25 cellular contexts compared by ENCODE assay signal in genomic region chr10:101655581-101655980, GRCh38. TPM values are rescaled to one million over a fixed set of nuclear protein-coding genes. Genes with fewer than 3 reads are reported as not detected.
A peak's percentile ranks its signal among the peaks of the same experiment; 100 is the strongest.
DNase-seq lines count a peak whose midpoint lies in the region; ATAC-seq and TF ChIP-seq lines count a peak whose summit lies in the region.
"Had no signal": no experiment of that assay in that cellular context is flagged by ENCODE, and none has a peak within 500 bp of the region (broad histone marks: within the 10 kb centered on the region; RNA-seq: fewer than 3 reads in every experiment).

No MANE protein-coding gene starts in this region.

- H3K9me3 ChIP-seq in aorta (ENCODE audit: control insufficient read depth, low read length), result no peaks in the 10 kb centered on the region
- H3K9me3 ChIP-seq: body of pancreas, lower lobe of right lung, spleen, thoracic aorta had no signal

- H3K27ac ChIP-seq in aorta (ENCODE audit: low read depth in 1 of 2, low read length in 2 of 2), result no peak overlapping the region
- H3K27ac ChIP-seq: body of pancreas, lower lobe of right lung, spleen, thoracic aorta, WERI-Rb-1 had no signal

- no peaks in the 10 kb centered on the region for H3K27me3 ChIP-seq in aorta (ENCODE audit: control insufficient read depth in 1 of 2, insufficient read depth in 2 of 2, low read length in 1 of 2)
- H3K27me3 ChIP-seq: body of pancreas, spleen had no signal

- no peaks in the 10 kb centered on the region for H3K9me3 Mint-ChIP-seq in natural killer cell
- no peaks in the 10 kb centered on the region for H3K9me3 Mint-ChIP-seq in natural killer cell treated with Interleukin-12 subunit alpha and Interleukin-12 subunit beta and Interleukin-15 and Interleukin-18, amount 100 ng/mL, for 72 hours
- no peaks in the 10 kb centered on the region for H3K9me3 Mint-ChIP-seq in memory B cell
- H3K9me3 Mint-ChIP-seq: activated CD4-positive, alpha-beta T cell treated with anti-CD3 and anti-CD28 coated beads, Interleukin-2, amount 10 ng/mL, durations not matched to agents 7 days and 5 days; activated naive CD4-positive, alpha-beta T cell treated with anti-CD3 and anti-CD28 coated beads, Interleukin-2, amount 50 U/mL, for 72 hours; CD14-positive monocyte; stimulated activated naive B cell treated with anti-CD40 and anti-IgM and Interleukin-4, amounts not matched to agents 10 μg/mL and 1 μg/mL and 100 μg/mL, for 72 hours; T-helper 2 cell treated with Interferon-gamma antibody and Interleukin-4, amounts not matched to agents 5 μg/mL and 100 μg/mL, for 36 hours had no signal

- H3K36me3 Mint-ChIP-seq in natural killer cell (peaks cover 14% of the 10 kb centered on the region), memory B cell (peaks cover 31% of the 10 kb centered on the region)
- H3K36me3 Mint-ChIP-seq in natural killer cell treated with Interleukin-12 subunit alpha and Interleukin-12 subunit beta and Interleukin-15 and Interleukin-18, amount 100 ng/mL, for 72 hours, result peaks cover 5% of the 10 kb centered on the region
- H3K36me3 Mint-ChIP-seq: activated naive CD4-positive, alpha-beta T cell treated with anti-CD3 and anti-CD28 coated beads, Interleukin-2, amount 50 U/mL, for 72 hours had no signal

- DNase-seq in natural killer cell (no peak), cardiac fibroblast (ENCODE audit: low read depth in 2 of 2) (peak; percentile 3 to 18), memory B cell (ENCODE audit: low spot score in 2 of 2) (no peak), aorta (no peak), NOMO-1 treated with DMSO at 0.1 percent for 48 hours (lab: John Stamatoyannopoulos, UW; ENCODE audit: unreplicated experiment) (no peak), RPMI8226 (no peak), G401 (ENCODE audit: low spot score) (no peak)
- DNase-seq in natural killer cell treated with Interleukin-12 subunit alpha and Interleukin-12 subunit beta and Interleukin-15 and Interleukin-18, amount 100 ng/mL, for 72 hours (ENCODE audit: low spot score), result no peak
- DNase-seq: activated CD4-positive, alpha-beta T cell treated with anti-CD3 and anti-CD28 coated beads, Interleukin-2, amount 10 ng/mL, durations not matched to agents 7 days and 5 days; Calu3; kidney; lower lobe of right lung; NCI-H1048; NCI-H187; NCI-H69; nucleus accumbens; spleen; stimulated activated CD4-positive, alpha-beta T cell treated with anti-CD3 and anti-CD28 coated beads, Interleukin-4, amount 100 ng/mL, for 1 hour; stimulated activated naive B cell treated with anti-CD40 and anti-IgM and Interleukin-4, amounts not matched to agents 10 μg/mL and 1 μg/mL and 100 μg/mL, for 72 hours; WERI-Rb-1 had no signal

- in situ Hi-C loops in G401 (cut with HindIII; ENCODE audit: low sequenced_read_pairs), result no loop called here

- no peak overlapping the region for H3K4me3 ChIP-seq in cardiac fibroblast (replicated peaks in 1 of 2; ENCODE audit: low read depth in 2 of 2, low read length in 2 of 2)
- no peak overlapping the region for H3K4me3 ChIP-seq in aorta (ENCODE audit: low read length in 2 of 2)
- H3K4me3 ChIP-seq: body of pancreas, lower lobe of right lung, spleen, thoracic aorta had no signal

- 72 to 75% methylated on average over 6 of the region's 6 CpGs for WGBS in aorta, 2 donors

- intact Hi-C loops in natural killer cell (cut with micrococcal nuclease), result no loop called here
- intact Hi-C loops in aorta (cut with DNase I), result no loop called here

- H3K4me3 Mint-ChIP-seq in natural killer cell, result no peak overlapping the region
- H3K4me3 Mint-ChIP-seq in natural killer cell treated with Interleukin-12 subunit alpha and Interleukin-12 subunit beta and Interleukin-15 and Interleukin-18, amount 100 ng/mL, for 72 hours, result no peak overlapping the region
- H3K4me3 Mint-ChIP-seq in memory B cell, result no peak overlapping the region
- H3K4me3 Mint-ChIP-seq: activated CD4-positive, alpha-beta T cell treated with anti-CD3 and anti-CD28 coated beads, Interleukin-2, amount 10 ng/mL, durations not matched to agents 7 days and 5 days; CD14-positive monocyte; stimulated activated naive B cell treated with anti-CD40 and anti-IgM and Interleukin-4, amounts not matched to agents 10 μg/mL and 1 μg/mL and 100 μg/mL, for 72 hours; T-helper 2 cell treated with Interferon-gamma antibody and Interleukin-4, amounts not matched to agents 5 μg/mL and 100 μg/mL, for 36 hours had no signal

- H3K4me1 ChIP-seq in aorta (ENCODE audit: control insufficient read depth in 1 of 2, insufficient read depth in 2 of 2, low read length in 2 of 2), result no peaks in the 10 kb centered on the region
- H3K4me1 ChIP-seq: body of pancreas, lower lobe of right lung, spleen had no signal

- no peak for TF ChIP-seq CTCF in natural killer cell (IDR thresholded peaks at IDR 0.05)
- TF ChIP-seq CTCF in cardiac fibroblast (IDR thresholded peaks at IDR 0.05; ENCODE audit: low read depth, low read length), result no peak

- peaks cover 20 to 21% of the 10 kb centered on the region in 2 donors for H3K4me1 Mint-ChIP-seq in natural killer cell
- H3K4me1 Mint-ChIP-seq in natural killer cell treated with Interleukin-12 subunit alpha and Interleukin-12 subunit beta and Interleukin-15 and Interleukin-18, amount 100 ng/mL, for 72 hours (ENCODE audit: low read depth in 2 of 2), result peaks cover 0 to 12% of the 10 kb centered on the region in 2 donors
- peaks cover 2% of the 10 kb centered on the region for H3K4me1 Mint-ChIP-seq in memory B cell
- H3K4me1 Mint-ChIP-seq: activated CD4-positive, alpha-beta T cell treated with anti-CD3 and anti-CD28 coated beads, Interleukin-2, amount 10 ng/mL, durations not matched to agents 7 days and 5 days; CD14-positive monocyte had no signal

- H3K36me3 ChIP-seq in aorta (ENCODE audit: control insufficient read depth in 1 of 2, insufficient read depth in 2 of 2, low read length in 1 of 2), result peaks cover 5 to 10% of the 10 kb centered on the region in 2 donors

- ATAC-seq in natural killer cell (no peak), memory B cell (ENCODE audit: low read depth) (no peak), aorta (ENCODE audit: low FRiP score) (peak; percentile 54)
- ATAC-seq in natural killer cell treated with Interleukin-12 subunit alpha and Interleukin-12 subunit beta and Interleukin-15 and Interleukin-18, amount 100 ng/mL, for 72 hours, result no peak
- ATAC-seq: activated naive CD4-positive, alpha-beta T cell treated with anti-CD3 and anti-CD28 coated beads, Interleukin-2, amount 50 U/mL, for 72 hours; body of pancreas; lower lobe of right lung; stimulated activated naive B cell treated with anti-CD40 and anti-IgM and Interleukin-4, amounts not matched to agents 10 μg/mL and 1 μg/mL and 100 μg/mL, for 72 hours had no signal

- H3K27me3 Mint-ChIP-seq in natural killer cell (ENCODE audit: low read depth in 2 of 2), result no peaks in the 10 kb centered on the region
- H3K27me3 Mint-ChIP-seq in natural killer cell treated with Interleukin-12 subunit alpha and Interleukin-12 subunit beta and Interleukin-15 and Interleukin-18, amount 100 ng/mL, for 72 hours, result no peaks in the 10 kb centered on the region
- no peaks in the 10 kb centered on the region for H3K27me3 Mint-ChIP-seq in memory B cell
- H3K27me3 Mint-ChIP-seq: activated CD4-positive, alpha-beta T cell treated with anti-CD3 and anti-CD28 coated beads, Interleukin-2, amount 10 ng/mL, durations not matched to agents 7 days and 5 days; stimulated activated naive B cell treated with anti-CD40 and anti-IgM and Interleukin-4, amounts not matched to agents 10 μg/mL and 1 μg/mL and 100 μg/mL, for 72 hours had no signal

- H3K27ac Mint-ChIP-seq in natural killer cell (peak overlapping the region; percentile 47 to 54), memory B cell (peak overlapping the region; percentile 62)
- peak overlapping the region in 1 of 2 donors; percentile 18 for H3K27ac Mint-ChIP-seq in natural killer cell treated with Interleukin-12 subunit alpha and Interleukin-12 subunit beta and Interleukin-15 and Interleukin-18, amount 100 ng/mL, for 72 hours
- H3K27ac Mint-ChIP-seq: activated CD4-positive, alpha-beta T cell treated with anti-CD3 and anti-CD28 coated beads, Interleukin-2, amount 10 ng/mL, durations not matched to agents 7 days and 5 days; activated naive CD4-positive, alpha-beta T cell treated with anti-CD3 and anti-CD28 coated beads, Interleukin-2, amount 50 U/mL, for 72 hours; stimulated activated naive B cell treated with anti-CD40 and anti-IgM and Interleukin-4, amounts not matched to agents 10 μg/mL and 1 μg/mL and 100 μg/mL, for 72 hours; T-helper 2 cell treated with Interferon-gamma antibody and Interleukin-4, amounts not matched to agents 5 μg/mL and 100 μg/mL, for 36 hours had no signal

RNA-seq across cellular contexts. Expression of gene FBXW4, which starts 39.4 kb away (rescaled TPM):
- total RNA-seq in natural killer cell (100 to 1,000 TPM in 1 of 3 donors, 10 to 100 TPM in 2; 85.9 to 106 (median 91.9) TPM), aorta (10 to 100 TPM; 71.2 to 74.8 TPM)
- total RNA-seq in natural killer cell treated with Interleukin-12 subunit alpha and Interleukin-12 subunit beta and Interleukin-15 and Interleukin-18, amount 100 ng/mL, for 72 hours, result 10 to 100 TPM; 45.5 to 52.3 TPM
- 10 to 100 TPM; 65.2 to 99.9 TPM for polyA plus RNA-seq in aorta
- 32.1 and 48.9 TPM in 2 replicates for total RNA-seq in G401 (2014; rRNA removed; shearing (Covaris generic))

Comparison
In these comparisons a context has a peak if more than half of its experiments do, and no peak if none do; other contexts are left out.
1. DNase-seq: peak in cardiac fibroblast (2 of 2); none in natural killer cell (single experiment), natural killer cell treated with Interleukin-12 subunit alpha and Interleukin-12 subunit beta and Interleukin-15 and Interleukin-18, amount 100 ng/mL, for 72 hours (single experiment), memory B cell (0 of 2), aorta (0 of 2), NOMO-1 treated with DMSO at 0.1 percent for 48 hours (single experiment), RPMI8226 (single experiment) and G401 (single experiment).